In the genomic region with DNA sequence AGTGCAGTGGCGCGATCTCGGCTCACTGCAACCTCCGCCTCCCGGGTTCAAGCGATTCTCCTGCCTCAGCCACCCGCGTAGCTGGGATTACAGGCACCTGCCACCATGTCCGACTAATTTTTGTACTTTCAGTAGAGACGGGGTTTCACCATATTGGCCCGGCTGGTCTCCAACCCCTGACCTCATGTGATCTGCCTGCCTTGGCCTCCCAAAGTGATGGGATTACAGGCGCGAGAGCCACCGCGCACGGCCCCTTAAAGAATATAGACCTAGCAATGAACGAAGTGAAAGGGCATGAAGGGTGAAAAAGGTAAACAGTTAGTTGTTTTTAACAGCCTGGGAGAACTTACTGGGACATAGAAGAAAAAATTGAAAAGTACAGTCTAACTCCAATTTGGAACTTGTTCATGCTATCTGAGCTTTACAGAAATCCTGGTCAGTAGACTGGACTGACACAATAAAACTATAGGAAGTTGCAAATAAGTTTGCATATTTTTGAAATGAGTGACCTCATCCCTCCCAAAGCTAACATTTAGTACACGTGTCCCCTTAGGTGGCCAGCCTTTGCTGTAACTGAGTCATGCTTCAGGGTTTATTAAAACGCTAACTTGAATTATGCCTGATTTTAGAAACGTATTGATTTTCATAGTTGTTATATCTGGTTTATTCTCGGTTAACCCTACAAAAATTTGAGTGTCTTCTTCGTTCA, we compare ENCODE assay signal across 14 cellular contexts. TPM values are rescaled to one million over a fixed set of nuclear protein-coding genes. Genes with fewer than 3 reads are reported as not detected.
A peak's percentile ranks its signal among the peaks of the same experiment; 100 is the strongest.
DNase-seq lines count a peak whose midpoint lies in the region; ATAC-seq, FAIRE-seq and TF ChIP-seq lines count a peak whose summit lies in the region.
"Had no signal": no experiment of that assay in that cellular context is flagged by ENCODE, and none has a peak within 500 bp of the region (broad histone marks: within the 10 kb centered on the region; RNA-seq: fewer than 3 reads in every experiment).

No MANE protein-coding gene starts in this region.

- peaks cover 11% of the 10 kb centered on the region for H3K36me3 Mint-ChIP-seq in T-helper 17 cell (ENCODE audit: low read depth)

- TF ChIP-seq POLR2A in endothelial cell of umbilical vein (IDR thresholded peaks at IDR 0.05; ENCODE audit: low read depth, low read length) = no peak

- H3K9me1 ChIP-seq in endothelial cell of umbilical vein (replicated peaks; ENCODE audit: control insufficient read depth, extremely low read depth, insufficient read depth, low read length) = no peaks in the 10 kb centered on the region

- no peak overlapping the region for H3K4me3 ChIP-seq in endothelial cell of umbilical vein (replicated peaks in 1 of 3; ENCODE audit: insufficient read depth in 1 of 3, low read depth in 1 of 3, low read length in 3 of 3)
- peak overlapping the region; percentile 53 for H3K4me3 ChIP-seq in skeletal muscle satellite cell (ENCODE audit: low read length)

- ATAC-seq in T-helper 17 cell (no peak), HG02759 (IDR thresholded peaks at IDR 0.05; ENCODE audit: unreplicated experiment) (no peak)

- H3K27me3 Mint-ChIP-seq in T-helper 17 cell = no peaks in the 10 kb centered on the region

- POLR2A ChIA-PET in endothelial cell of umbilical vein (lab: Charles Lee) = no interaction called here

- H3K4me1 Mint-ChIP-seq in T-helper 17 cell = peaks cover 32% of the 10 kb centered on the region

- peak; percentile 44 for FAIRE-seq in endothelial cell of umbilical vein (lab: Jason Lieb, UNC)

- no peak overlapping the region for H3K27ac ChIP-seq in endothelial cell of umbilical vein (ENCODE audit: insufficient read depth, low read depth, low read length)
- H3K27ac ChIP-seq: HL-60 had no signal

- intact Hi-C loops in endothelial cell of umbilical vein (cut with micrococcal nuclease) = loop anchor here (5.0 kb wide), 1 partner anchor 1008 kb away; the partner anchor contains the start of gene RPL38

- H2AFZ ChIP-seq in endothelial cell of umbilical vein (ENCODE audit: low read depth, low read length) = no peak overlapping the region

- no peak for TF ChIP-seq CTCF in endothelial cell of umbilical vein (IDR thresholded peaks at IDR 0.05; ENCODE audit: extremely low read depth in 1 of 2, insufficient read depth in 1 of 2, low read depth in 1 of 2, low read length in 2 of 2)

- peak overlapping the region; percentile 79 for H3K4me3 Mint-ChIP-seq in T-helper 17 cell

- TSS peak; percentile 4 for BruUV-seq in endothelial cell of umbilical vein (replicated peaks; lab: Mats Ljungman, UMichigan)

- H3K27me3 ChIP-seq in endothelial cell of umbilical vein (ENCODE audit: control insufficient read depth in 2 of 2, insufficient read depth in 2 of 2, low read length in 2 of 2) (no peaks in the 10 kb centered on the region), skeletal muscle satellite cell (ENCODE audit: control insufficient read depth, insufficient read depth, low read length) (no peaks in the 10 kb centered on the region)

- H3K9me3 ChIP-seq in T-helper 17 cell (ENCODE audit: control insufficient read depth, low read length, poor library complexity, severe bottlenecking) = no peaks in the 10 kb centered on the region
- H3K9me3 ChIP-seq in endothelial cell of umbilical vein (replicated peaks; ENCODE audit: control insufficient read depth, insufficient read depth, low read length) = no peaks in the 10 kb centered on the region
- H3K9me3 ChIP-seq in skeletal muscle satellite cell (replicated peaks; ENCODE audit: low read length) = no peaks in the 10 kb centered on the region
- H3K9me3 ChIP-seq: HAP-1 had no signal

- dilution Hi-C loops in endothelial cell of umbilical vein (cut with MboI; ENCODE audit: extremely low pct_ligation_motif_present, low sequenced_read_pairs) = no loop called here

- H4K20me1 ChIP-seq in endothelial cell of umbilical vein (replicated peaks; ENCODE audit: control insufficient read depth, extremely low read depth, insufficient read depth, low read length) = no peaks in the 10 kb centered on the region

- peaks cover 11% of the 10 kb centered on the region for H3K79me2 ChIP-seq in endothelial cell of umbilical vein (ENCODE audit: control insufficient read depth, insufficient read depth, low read length)

- H3K4me2 ChIP-seq in endothelial cell of umbilical vein (ENCODE audit: insufficient read depth, low read length) = no peak overlapping the region
- H3K4me2 ChIP-seq in skeletal muscle satellite cell (ENCODE audit: low read length) = peak overlapping the region; percentile 75

- H3K9ac ChIP-seq in endothelial cell of umbilical vein (replicated peaks; ENCODE audit: extremely low read depth, insufficient read depth, low read length) = no peak overlapping the region
- no peak overlapping the region for H3K9ac ChIP-seq in skeletal muscle satellite cell (ENCODE audit: low read depth, low read length)

- H3K27ac Mint-ChIP-seq in T-helper 17 cell = no peak overlapping the region

- DNase-seq in activated effector memory CD4-positive, alpha-beta T cell treated with anti-CD3 and anti-CD28 coated beads, Interleukin-2, amount 50 U/mL, for 16 hours = peak; percentile 44
- DNase-seq in activated effector memory CD4-positive, alpha-beta T cell treated with Interleukin-2 at 50 U/mL for 16 hours = no peak
- DNase-seq in T-helper 17 cell = no peak
- DNase-seq in endothelial cell of umbilical vein (ENCODE audit: low read depth, low spot score) = no peak
- DNase-seq in HT-29 (ENCODE audit: low spot score) = no peak
- no peak for DNase-seq in NCI-H2107 treated with DMSO at 0.1 percent for 48 hours (lab: John Stamatoyannopoulos, UW; ENCODE audit: unreplicated experiment)
- DNase-seq: activated CD8-positive, alpha-beta memory T cell treated with anti-CD3 and anti-CD28 coated beads, Interleukin-2, amount 50 U/mL, for 4 hours; NCI-H2107; substantia nigra had no signal

- CTCF ChIA-PET in endothelial cell of umbilical vein (lab: Charles Lee) = interaction anchor here (1.1 to 5.0 kb wide), 5 partner anchors 37 to 638 kb away, joined by 3 to 27 read pairs (median 6); a partner anchor contains a TSS

- H3K36me3 ChIP-seq in endothelial cell of umbilical vein (ENCODE audit: control insufficient read depth in 2 of 2, extremely low read depth in 1 of 2, insufficient read depth in 2 of 2, low read length in 2 of 2) = peaks cover 15 to 25% of the 10 kb centered on the region in 2 experiments
- peaks cover 34% of the 10 kb centered on the region for H3K36me3 ChIP-seq in skeletal muscle satellite cell (ENCODE audit: insufficient read depth, low read length)

- H3K4me1 ChIP-seq in endothelial cell of umbilical vein (ENCODE audit: control insufficient read depth, extremely low read depth, insufficient read depth, low read length) (peaks cover 14% of the 10 kb centered on the region), skeletal muscle satellite cell (ENCODE audit: control insufficient read depth, insufficient read depth, low read length) (peaks cover 13% of the 10 kb centered on the region)

TF ChIP-seq in endothelial cell of umbilical vein, 7 proteins besides CTCF, POLR2A, EP300 and RAD21:
- TF ChIP-seq JUN (IDR thresholded peaks at IDR 0.05; ENCODE audit: borderline replicate concordance, insufficient read depth, insufficient read length, low read depth) (no peak), MYC (IDR thresholded peaks at IDR 0.05; ENCODE audit: low read depth, low read length) (no peak), POLR2AphosphoS5 (IDR thresholded peaks at IDR 0.05; ENCODE audit: insufficient read depth, low read depth, low read length) (no peak), FOS (IDR thresholded peaks at IDR 0.05; ENCODE audit: borderline replicate concordance, insufficient read depth, low read length) (no peak), EZH2 (IDR thresholded peaks at IDR 0.05; ENCODE audit: borderline replicate concordance, low read depth, low read length, severe bottlenecking) (no peak), GATA2 (IDR thresholded peaks at IDR 0.05; ENCODE audit: insufficient read depth, insufficient read length, low read depth, low read length) (no peak), MAX (IDR thresholded peaks at IDR 0.05; ENCODE audit: insufficient read depth, insufficient read length) (no peak)
TF ChIP-seq in endothelial cell of umbilical vein: peak in this region for 0.

RNA-seq across cellular contexts. Expression of gene COG1, which starts 1.8 kb away (rescaled TPM):
- 10 to 100 TPM; 64.4 to 70.0 TPM for total RNA-seq in T-helper 17 cell
- 38.6 and 39.0 TPM in 2 replicates for total RNA-seq in endothelial cell of umbilical vein
- polyA plus RNA-seq in endothelial cell of umbilical vein = 26.2 and 30.0 TPM in 2 replicates
- polyA plus RNA-seq in endothelial cell of umbilical vein (2011; cell fraction: cytosol; rRNA removed) = 18.5 and 22.0 TPM in 2 replicates
- 91.9 and 109 TPM in 2 replicates for polyA plus RNA-seq in endothelial cell of umbilical vein (2011; cell fraction: nucleus; rRNA removed)
- 36.8 and 38.3 TPM in 2 replicates for polyA plus RNA-seq in endothelial cell of umbilical vein (2012)
- 37.6 and 39.0 TPM in 2 replicates for polyA minus RNA-seq in endothelial cell of umbilical vein
- 12.0 TPM for polyA minus RNA-seq in endothelial cell of umbilical vein (2011; cell fraction: cytosol; rRNA and poly(A)+ RNA removed)
- 42.8 and 47.5 TPM in 2 replicates for polyA minus RNA-seq in endothelial cell of umbilical vein (2011; cell fraction: nucleus; rRNA and poly(A)+ RNA removed)
- 11.7 and 20.5 TPM in 2 replicates for total RNA-seq in skeletal muscle satellite cell (2012; rRNA removed)
- 16.3 and 23.0 TPM in 2 replicates for total RNA-seq in HT-29 (2014; rRNA removed; shearing (Covaris generic))

RNA-seq across cellular contexts. Expression of gene SSTR2, which starts 29.9 kb away (rescaled TPM):
- total RNA-seq in T-helper 17 cell = not detected
- not detected in 2 replicates for total RNA-seq in endothelial cell of umbilical vein
- 0.01 and 0.02 TPM in 2 replicates for polyA plus RNA-seq in endothelial cell of umbilical vein
- polyA plus RNA-seq in endothelial cell of umbilical vein (2011; cell fraction: cytosol; rRNA removed) = not detected in 2 replicates
- polyA plus RNA-seq in endothelial cell of umbilical vein (2011; cell fraction: nucleus; rRNA removed) = not detected in 2 replicates
- not detected in 2 replicates for polyA plus RNA-seq in endothelial cell of umbilical vein (2012)
- not detected in 2 replicates for polyA minus RNA-seq in endothelial cell of umbilical vein
- not detected for polyA minus RNA-seq in endothelial cell of umbilical vein (2011; cell fraction: cytosol; rRNA and poly(A)+ RNA removed)
- polyA minus RNA-seq in endothelial cell of umbilical vein (2011; cell fraction: nucleus; rRNA and poly(A)+ RNA removed) = not detected in 2 replicates
- under 0.01 TPM in 1 of 2 replicates, not detected in the other for total RNA-seq in skeletal muscle satellite cell (2012; rRNA removed)
- not detected in 2 replicates for total RNA-seq in HT-29 (2014; rRNA removed; shearing (Covaris generic))
- total RNA-seq: epithelial cell of proximal tubule had no signal
